Comparison of ENCODE assay signal across 22 cellular contexts in genomic region chr5:72673623-72674022, GRCh38.
"Had no signal": no experiment of that assay in that cellular context is flagged by ENCODE, and none has a peak within 500 bp of the region (broad histone marks: within the 10 kb centered on the region; RNA-seq: fewer than 3 reads in every experiment).

No MANE protein-coding gene starts in this region.

- H3K27ac ChIP-seq: breast epithelium, foreskin keratinocyte, left ventricle myocardium inferior, stomach, transverse colon, uterus had no signal

- ATAC-seq: activated CD4-positive, alpha-beta T cell treated with anti-CD3 and anti-CD28 coated beads for 36 hours; activated T-cell treated with anti-CD3 and anti-CD28 coated beads, Interleukin-2, amount 50 U/mL, for 72 hours; foreskin keratinocyte; naive thymus-derived CD4-positive, alpha-beta T cell; sciatic nerve; stimulated activated memory B cell treated with anti-CD40 and anti-IgM and Interleukin-4, amounts not matched to agents 10 μg/mL and 1 μg/mL and 100 μg/mL, for 72 hours had no signal

- DNase-seq: activated B cell treated with CpG ODN at 0.5 μM for 24 hours; activated CD4-positive, alpha-beta T cell treated with anti-CD3 and anti-CD28 coated beads for 36 hours; activated CD4-positive, alpha-beta T cell treated with anti-CD3 and anti-CD28 coated beads, Interleukin-2, amount 50 U/mL, for 48 hours; activated effector memory CD4-positive, alpha-beta T cell treated with Interleukin-2 at 50 U/mL for 16 hours; activated naive CD4-positive, alpha-beta T cell treated with anti-CD3 and anti-CD28 coated beads for 36 hours; activated naive CD8-positive, alpha-beta T cell treated with anti-CD3 and anti-CD28 coated beads, Interleukin-2, amount 10 ng/mL, durations not matched to agents 7 days and 5 days; activated T-cell treated with anti-CD3 and anti-CD28 coated beads, Interleukin-2, amount 50 U/mL, for 72 hours; amniotic stem cell; effector memory CD4-positive, alpha-beta T cell; foreskin keratinocyte; kidney glomerular epithelial cell; left ventricle myocardium inferior; naive thymus-derived CD4-positive, alpha-beta T cell; occipital lobe; posterior cingulate gyrus; small intestine; stomach; transverse colon; uterus had no signal

- H3K4me3 ChIP-seq: breast epithelium, left ventricle myocardium inferior, stomach, transverse colon, uterus had no signal

- H3K4me1 ChIP-seq: breast epithelium, foreskin keratinocyte, left ventricle myocardium inferior, stomach, transverse colon, uterus had no signal

- H3K27me3 ChIP-seq: breast epithelium, stomach, transverse colon, uterus had no signal

- H3K9me3 ChIP-seq: transverse colon, uterus had no signal

- H3K36me3 ChIP-seq: breast epithelium, left ventricle myocardium inferior, stomach, transverse colon, uterus had no signal
